ENCODE assay signal across 13 cellular contexts in the genomic region with DNA sequence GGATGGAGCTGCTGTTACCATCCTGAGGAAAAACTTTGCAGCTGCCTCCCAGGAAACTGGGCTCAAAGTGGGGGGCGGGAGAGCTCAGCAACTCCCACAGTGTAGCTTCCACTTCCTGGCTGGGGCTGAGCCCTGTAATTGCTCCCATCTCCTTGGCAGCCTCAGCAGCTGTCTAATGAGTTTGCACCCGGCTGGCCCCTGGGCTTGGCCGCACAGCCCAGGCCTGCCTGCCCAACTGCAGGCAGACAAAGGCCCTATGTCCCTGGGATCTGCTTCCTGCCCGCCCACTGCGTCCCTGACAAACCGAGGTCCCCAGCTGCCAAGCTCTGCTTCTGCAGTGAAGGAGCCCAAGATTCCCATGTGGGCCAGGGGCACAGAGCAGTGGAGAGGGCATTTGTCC. TPM values are rescaled to one million over a fixed set of nuclear protein-coding genes. Genes with fewer than 3 reads are reported as not detected.
A peak's percentile ranks its signal among the peaks of the same experiment; 100 is the strongest.
DNase-seq lines count a peak whose midpoint lies in the region; ATAC-seq, FAIRE-seq and TF ChIP-seq lines count a peak whose summit lies in the region.
"Had no signal": no experiment of that assay in that cellular context is flagged by ENCODE, and none has a peak within 500 bp of the region (broad histone marks: within the 10 kb centered on the region; RNA-seq: fewer than 3 reads in every experiment).

No MANE protein-coding gene starts in this region.

- H3K27me3 ChIP-seq in right atrium auricular region (no peaks in the 10 kb centered on the region), dorsolateral prefrontal cortex (no peaks in the 10 kb centered on the region)

- DNase-seq in Right ventricle myocardium inferior (ENCODE audit: missing footprints) (no peak), right atrium auricular region (ENCODE audit: low spot score) (no peak), dorsolateral prefrontal cortex (peak; percentile 37 to 87 (median 84)), middle frontal gyrus (ENCODE audit: extremely low spot score, low spot score) (peak; percentile 62), urothelium cell line (ENCODE audit: low spot score) (peak; percentile 56), NCI-H526 treated with DMSO at 0.1 percent for 48 hours (lab: John Stamatoyannopoulos, UW) (no peak)
- DNase-seq: activated CD8-positive, alpha-beta memory T cell treated with anti-CD3 and anti-CD28 coated beads, Interleukin-2, amount 10 ng/mL, durations not matched to agents 7 days and 5 days; EL; MV-4-11; T1000 had no signal

- no peaks in the 10 kb centered on the region for H3K9me3 ChIP-seq in right atrium auricular region

- H3K4me3 ChIP-seq in right atrium auricular region (no peak overlapping the region), dorsolateral prefrontal cortex (no peak overlapping the region)

- no peak for TF ChIP-seq CTCF in right atrium auricular region (IDR thresholded peaks at IDR 0.05)
- peak in 22 of 56 donors; percentile 8 to 48 (median 27) for TF ChIP-seq CTCF in dorsolateral prefrontal cortex (IDR thresholded peaks at IDR 0.05 in 54 of 56, conservative IDR thresholded peaks at IDR 0.05 in 2 of 56; ENCODE audit: low read depth in 1 of 56, partially characterized antibody in 56 of 56)

- intact Hi-C loops in Right ventricle myocardium inferior (cut with DNase I) (no loop called here), dorsolateral prefrontal cortex (cut with DNase I) (loop anchor here (1.0 to 2.0 kb wide), 3 partner anchors 21 to 62 kb away; no protein-coding TSS in a partner anchor)

- H3K4me1 ChIP-seq in right atrium auricular region = peaks cover 0 to 35% of the 10 kb centered on the region in 2 donors

- ATAC-seq in Right ventricle myocardium inferior (peak; percentile 58), GM19351 (IDR thresholded peaks at IDR 0.05; ENCODE audit: unreplicated experiment) (no peak), GM21717 (IDR thresholded peaks at IDR 0.05; ENCODE audit: unreplicated experiment) (no peak)
- ATAC-seq: activated CD8-positive, alpha-beta memory T cell treated with anti-CD3 and anti-CD28 coated beads, Interleukin-2, amount 10 ng/mL, durations not matched to agents 7 days and 5 days had no signal

- FAIRE-seq in urothelium cell line (lab: Jason Lieb, UNC) = peak; percentile 84

- no peaks in the 10 kb centered on the region for H3K36me3 ChIP-seq in right atrium auricular region

- H3K27ac ChIP-seq in right atrium auricular region = no peak overlapping the region
- peak overlapping the region in 32 of 59 donors; percentile 2 to 70 (median 46) for H3K27ac ChIP-seq in dorsolateral prefrontal cortex

RNA-seq across cellular contexts. Expression of gene EDN2, which starts 30.1 kb away (rescaled TPM):
- total RNA-seq in Right ventricle myocardium inferior (not detected), right atrium auricular region (under 1 TPM in 1 of 2 donors, not detected in 1; 0.78 TPM), dorsolateral prefrontal cortex (under 1 TPM in 2 of 120 experiments, not detected in 118; 0.36 to 0.67 TPM)
- total RNA-seq: activated CD8-positive, alpha-beta memory T cell treated with anti-CD3 and anti-CD28 coated beads, Interleukin-2, amount 10 ng/mL, durations not matched to agents 7 days and 5 days; omental fat pad had no signal

Comparison
In these comparisons a context has a peak if more than half of its experiments do, and no peak if none do; other contexts are left out.
1. DNase-seq: peak in dorsolateral prefrontal cortex (10 of 10), middle frontal gyrus (single experiment) and urothelium cell line (single experiment); none in Right ventricle myocardium inferior (single experiment), right atrium auricular region (single experiment) and NCI-H526 treated with DMSO at 0.1 percent for 48 hours (single experiment).
2. H3K27ac ChIP-seq: peak in dorsolateral prefrontal cortex (32 of 59); none in right atrium auricular region (0 of 2).